ENCODE assay signal across 2 cellular contexts in genomic region chr15:98694153-98694552, GRCh38.
TF ChIP-seq lines count a peak whose summit lies in the region.

No MANE protein-coding gene starts in this region.

TF ChIP-seq in GM23338, 12 proteins besides CTCF, POLR2A, EP300 and RAD21:
- TF ChIP-seq CREB1 (CRISPR knock-in tag; IDR thresholded peaks at IDR 0.05; ENCODE audit: low read depth) (no peak), NANOG (IDR thresholded peaks at IDR 0.05; ENCODE audit: borderline replicate concordance) (no peak), ZNF114 (CRISPR knock-in tag; IDR thresholded peaks at IDR 0.05) (no peak), ETS1 (IDR thresholded peaks at IDR 0.05) (no peak), STAT1 (IDR thresholded peaks at IDR 0.05; ENCODE audit: unreplicated experiment) (no peak), REST (IDR thresholded peaks at IDR 0.05; ENCODE audit: unreplicated experiment) (no peak), EZH2 (IDR thresholded peaks at IDR 0.05; ENCODE audit: low read depth, unreplicated experiment) (no peak), EZH2phosphoT487 (IDR thresholded peaks at IDR 0.05; ENCODE audit: unreplicated experiment) (no peak), POLR2AphosphoS5 (IDR thresholded peaks at IDR 0.05; ENCODE audit: low read depth) (no peak), JUNB (IDR thresholded peaks at IDR 0.05; ENCODE audit: unreplicated experiment) (no peak), ZNF462 (CRISPR knock-in tag; IDR thresholded peaks at IDR 0.05) (no peak)

TF ChIP-seq in K562, 482 proteins besides CTCF, POLR2A, EP300 and RAD21:
- TF ChIP-seq IRF9 (tag; IDR thresholded peaks at IDR 0.05) (no peak), ZNF239 (CRISPR knock-in tag; IDR thresholded peaks at IDR 0.05) (no peak), TCF15 (CRISPR knock-in tag; IDR thresholded peaks at IDR 0.05) (no peak), MNT (conservative IDR thresholded peaks at IDR 0.05) (no peak), PRDM10 (IDR thresholded peaks at IDR 0.05; ENCODE audit: partially characterized antibody) (peak; percentile 66), MYC (IDR thresholded peaks at IDR 0.05; ENCODE audit: low read depth, low read length) (no peak), MYC (CRISPR knock-in tag; IDR thresholded peaks at IDR 0.05; ENCODE audit: borderline replicate concordance, low read depth) (no peak)
